8 cellular contexts compared by ENCODE assay signal in the genomic region with DNA sequence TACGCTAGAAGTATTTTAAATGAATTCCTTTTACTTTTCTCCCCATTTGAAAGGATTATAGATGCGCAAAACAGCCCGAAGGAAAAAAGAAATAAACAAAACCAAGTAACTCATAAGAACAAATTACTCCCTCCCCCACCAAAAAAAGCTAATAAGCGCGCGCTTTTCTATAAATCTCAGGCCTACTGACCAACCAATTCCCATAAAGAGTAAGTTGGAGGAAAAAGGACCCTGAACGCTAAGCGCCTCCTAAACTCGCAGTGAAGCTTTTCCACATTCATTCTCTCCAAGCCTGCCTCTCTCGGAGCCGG. TPM values are rescaled to one million over a fixed set of nuclear protein-coding genes. Genes with fewer than 3 reads are reported as not detected.
DNase-seq lines count a peak whose midpoint lies in the region; ATAC-seq and TF ChIP-seq lines count a peak whose summit lies in the region.

No MANE protein-coding gene starts in this region.

- POLR2A ChIA-PET in OCI-LY7 (lab: Charles Lee) = interaction anchor here (0.6 to 1.2 kb wide), 3 partner anchors 20 to 494 kb away, joined by 3 read pairs; a partner anchor contains a TSS

- peak overlapping the region; percentile 96 for H2AFZ ChIP-seq in OCI-LY7 (ENCODE audit: low read length)

- DNase-seq in OCI-LY7 (ENCODE audit: low spot score) (no peak), pons (ENCODE audit: low spot score) (peak; percentile 41), hippocampal formation (lab: John Stamatoyannopoulos, UW) (no peak), middle frontal gyrus (ENCODE audit: extremely low spot score, low spot score) (no peak)
- no peak for DNase-seq in activated CD4-positive, CD25-positive, alpha-beta regulatory T cell treated with anti-CD3 and anti-CD28 coated beads, Interleukin-2, amount 50 U/mL, for 72 hours

- no peaks in the 10 kb centered on the region for H3K27me3 ChIP-seq in esophagus (ENCODE audit: control insufficient read depth in 1 of 2, insufficient read depth in 2 of 2, low read length in 2 of 2)

- H3K36me3 ChIP-seq in OCI-LY7 (ENCODE audit: insufficient read depth, low read length) = no peaks in the 10 kb centered on the region
- H3K36me3 ChIP-seq in esophagus (ENCODE audit: control insufficient read depth in 2 of 2, insufficient read depth in 2 of 2, low read length in 1 of 2) = no peaks in the 10 kb centered on the region

- TF ChIP-seq CTCF in GM12875 (IDR thresholded peaks at IDR 0.05; ENCODE audit: borderline replicate concordance, insufficient read depth, low read depth, low read length) (no peak), OCI-LY7 (conservative IDR thresholded peaks at IDR 0.05; ENCODE audit: low read length) (no peak)

- H3K27ac ChIP-seq in OCI-LY7 (ENCODE audit: low read depth, low read length, poor library complexity, severe bottlenecking) = peak overlapping the region; percentile 61
- H3K27ac ChIP-seq in esophagus (ENCODE audit: low read depth in 2 of 2, low read length in 1 of 2) = peak overlapping the region; percentile 78 to 96

- peaks cover 14% of the 10 kb centered on the region for H3K4me1 ChIP-seq in OCI-LY7 (ENCODE audit: insufficient read depth, low read length, poor library complexity, severe bottlenecking)
- H3K4me1 ChIP-seq in esophagus (ENCODE audit: control insufficient read depth in 2 of 2, insufficient read depth in 2 of 2, low read length in 1 of 2) = no peaks in the 10 kb centered on the region

- CTCF ChIA-PET in OCI-LY7 (lab: Charles Lee; ENCODE audit: unreplicated experiment) = interaction anchor here (0.5 to 0.7 kb wide), 5 partner anchors 18 to 547 kb away, joined by 3 to 8 read pairs (median 4); no protein-coding TSS in a partner anchor

- peak overlapping the region; percentile 93 for H3K4me2 ChIP-seq in OCI-LY7 (ENCODE audit: low read length)

- peaks cover 53% of the 10 kb centered on the region for H3K79me2 ChIP-seq in OCI-LY7 (ENCODE audit: insufficient read depth, low read depth, low read length)

- no peak for ATAC-seq in GM18498 (IDR thresholded peaks at IDR 0.05; ENCODE audit: unreplicated experiment)

- H3K9me3 ChIP-seq in OCI-LY7 (ENCODE audit: low read length) (peaks cover 4% of the 10 kb centered on the region; the same call in 1 of the 2 replicates), esophagus (ENCODE audit: control insufficient read depth in 2 of 2, insufficient read depth in 1 of 2, low read depth in 1 of 2, low read length in 1 of 2) (no peaks in the 10 kb centered on the region)

- peak overlapping the region; percentile 65 for H3K4me3 ChIP-seq in GM12875 (ENCODE audit: low read depth, low read length)
- peak overlapping the region; percentile 97 for H3K4me3 ChIP-seq in OCI-LY7 (ENCODE audit: low read depth, low read length, poor library complexity, severe bottlenecking)
- H3K4me3 ChIP-seq in esophagus (ENCODE audit: low read depth in 1 of 2, low read length in 2 of 2) = peak overlapping the region; percentile 81 to 96

- no TSS peak for BruUV-seq in OCI-LY7 (replicated peaks; lab: Mats Ljungman, UMichigan)

- peaks cover 14% of the 10 kb centered on the region for H4K20me1 ChIP-seq in OCI-LY7 (ENCODE audit: insufficient read depth, low read length)

- WGBS in esophagus, 2 donors = 0 to 1% methylated on average over 11 of the region's 11 CpGs

- no peaks in the 10 kb centered on the region for H3K9me2 ChIP-seq in OCI-LY7 (ENCODE audit: insufficient read depth, low read length)

- intact Hi-C loops in OCI-LY7 (cut with micrococcal nuclease; ENCODE audit: unreplicated experiment) = loop anchor here (10.0 kb wide), 1 partner anchor 465 kb away; no protein-coding TSS in a partner anchor

RNA-seq across cellular contexts. Expression of a gene that starts 0.6 kb away (rescaled TPM):
- 8.8 and 11.0 TPM in 2 replicates for total RNA-seq in OCI-LY7 (2014; rRNA removed; shearing (Covaris generic))
- 27.5 and 28.1 TPM in 2 replicates for total RNA-seq in OCI-LY7 (2022)
- 10 to 100 TPM in 1 of 2 donors, 1 to 10 TPM in 1; 9.2 to 11.3 TPM for polyA plus RNA-seq in esophagus
